ENCODE assay signal across 10 cellular contexts in genomic region chr4:113446019-113446418, GRCh38.
DNase-seq lines count a peak whose midpoint lies in the region; ATAC-seq lines count a peak whose summit lies in the region.
"Had no signal": no experiment of that assay in that cellular context is flagged by ENCODE, and none has a peak within 500 bp of the region (broad histone marks: within the 10 kb centered on the region; RNA-seq: fewer than 3 reads in every experiment).

No MANE protein-coding gene starts in this region.

- H3K36me3 Mint-ChIP-seq in activated CD4-positive, alpha-beta T cell treated with anti-CD3 and anti-CD28 coated beads, Interleukin-2, amount 10 ng/mL, durations not matched to agents 7 days and 5 days (ENCODE audit: low read depth), result peaks cover 2% of the 10 kb centered on the region
- H3K36me3 Mint-ChIP-seq in activated T-helper 17 cell treated with anti-CD3 and anti-CD28 coated beads, Interleukin-2, amount 50 U/mL, for 72 hours (ENCODE audit: low read depth), result no peaks in the 10 kb centered on the region

- CTCF ChIA-PET in activated CD4-positive, alpha-beta T cell treated with anti-CD3 and anti-CD28 coated beads, Interleukin-2, amount 10 ng/mL, durations not matched to agents 7 days and 5 days (lab: Charles Lee), result no interaction called here

- no peaks in the 10 kb centered on the region for H3K27me3 ChIP-seq in stomach smooth muscle (ENCODE audit: control insufficient read depth in 1 of 2, insufficient read depth in 2 of 2, low read length in 2 of 2)

- POLR2A ChIA-PET in activated CD4-positive, alpha-beta T cell treated with anti-CD3 and anti-CD28 coated beads, Interleukin-2, amount 10 ng/mL, durations not matched to agents 7 days and 5 days (lab: Charles Lee), result no interaction called here

- H3K4me1 Mint-ChIP-seq in activated CD4-positive, alpha-beta T cell treated with anti-CD3 and anti-CD28 coated beads, Interleukin-2, amount 10 ng/mL, durations not matched to agents 7 days and 5 days, result peaks cover 8% of the 10 kb centered on the region
- H3K4me1 Mint-ChIP-seq in activated T-helper 17 cell treated with anti-CD3 and anti-CD28 coated beads, Interleukin-2, amount 50 U/mL, for 72 hours, result peaks cover 13% of the 10 kb centered on the region

- peak; percentile 81 for ATAC-seq in activated T-helper 17 cell treated with anti-CD3 and anti-CD28 coated beads, Interleukin-2, amount 50 U/mL, for 72 hours (replicated peaks)
- ATAC-seq: effector memory CD8-positive, alpha-beta T cell had no signal

- no peak overlapping the region for H3K4me3 Mint-ChIP-seq in activated CD4-positive, alpha-beta T cell treated with anti-CD3 and anti-CD28 coated beads, Interleukin-2, amount 10 ng/mL, durations not matched to agents 7 days and 5 days
- H3K4me3 Mint-ChIP-seq in activated T-helper 17 cell treated with anti-CD3 and anti-CD28 coated beads, Interleukin-2, amount 50 U/mL, for 72 hours, result peak overlapping the region; percentile 56
- H3K4me3 Mint-ChIP-seq: effector memory CD8-positive, alpha-beta T cell had no signal

- H3K9ac ChIP-seq in stomach smooth muscle (ENCODE audit: low read length in 2 of 2), result no peak overlapping the region

- no peaks in the 10 kb centered on the region for H3K36me3 ChIP-seq in stomach smooth muscle (ENCODE audit: control insufficient read depth in 2 of 2, insufficient read depth in 2 of 2, low read length in 2 of 2)

- no peak overlapping the region for H3K27ac Mint-ChIP-seq in activated CD4-positive, alpha-beta T cell treated with anti-CD3 and anti-CD28 coated beads, Interleukin-2, amount 10 ng/mL, durations not matched to agents 7 days and 5 days
- peak overlapping the region; percentile 87 for H3K27ac Mint-ChIP-seq in activated T-helper 17 cell treated with anti-CD3 and anti-CD28 coated beads, Interleukin-2, amount 50 U/mL, for 72 hours
- H3K27ac Mint-ChIP-seq: effector memory CD8-positive, alpha-beta T cell had no signal

- no peaks in the 10 kb centered on the region for H3K27me3 Mint-ChIP-seq in activated CD4-positive, alpha-beta T cell treated with anti-CD3 and anti-CD28 coated beads, Interleukin-2, amount 10 ng/mL, durations not matched to agents 7 days and 5 days
- H3K27me3 Mint-ChIP-seq in activated T-helper 17 cell treated with anti-CD3 and anti-CD28 coated beads, Interleukin-2, amount 50 U/mL, for 72 hours, result no peaks in the 10 kb centered on the region

- peaks cover 9% of the 10 kb centered on the region for H3K4me1 ChIP-seq in stomach smooth muscle (ENCODE audit: control insufficient read depth, insufficient read depth, low read length)

- peak; percentile 35 for DNase-seq in activated CD4-positive, alpha-beta T cell treated with anti-CD3 and anti-CD28 coated beads for 48 hours
- DNase-seq in activated CD4-positive, alpha-beta T cell treated with anti-CD3 and anti-CD28 coated beads, Interleukin-2, amount 10 ng/mL, durations not matched to agents 7 days and 5 days, result no peak
- DNase-seq in islet precursor cell (peak; percentile 55), NCI-H1092 (lab: John Stamatoyannopoulos, UW) (no peak), NCI-H1694 treated with DMSO at 0.1 percent for 48 hours (lab: John Stamatoyannopoulos, UW) (no peak), anterior cingulate cortex (lab: John Stamatoyannopoulos, UW) (no peak)
- DNase-seq: effector memory CD8-positive, alpha-beta T cell; posterior cingulate gyrus had no signal

- no peaks in the 10 kb centered on the region for H3K9me3 Mint-ChIP-seq in activated CD4-positive, alpha-beta T cell treated with anti-CD3 and anti-CD28 coated beads, Interleukin-2, amount 10 ng/mL, durations not matched to agents 7 days and 5 days
- H3K9me3 Mint-ChIP-seq in activated T-helper 17 cell treated with anti-CD3 and anti-CD28 coated beads, Interleukin-2, amount 50 U/mL, for 72 hours, result peaks cover 4% of the 10 kb centered on the region
- H3K9me3 Mint-ChIP-seq: effector memory CD8-positive, alpha-beta T cell had no signal

- peak overlapping the region; percentile 37 for H3K27ac ChIP-seq in stomach smooth muscle (ENCODE audit: low read length)

- peaks cover 4 to 5% of the 10 kb centered on the region in 2 donors for H3K9me3 ChIP-seq in stomach smooth muscle (ENCODE audit: control insufficient read depth in 2 of 2, low read length in 2 of 2)

- H3K4me3 ChIP-seq in stomach smooth muscle (ENCODE audit: low read length in 2 of 2), result no peak overlapping the region

Comparison
In these comparisons a context has a peak if more than half of its experiments do, and no peak if none do; other contexts are left out.
1. DNase-seq: peak in activated CD4-positive, alpha-beta T cell treated with anti-CD3 and anti-CD28 coated beads for 48 hours (single experiment) and islet precursor cell (single experiment); none in activated CD4-positive, alpha-beta T cell treated with anti-CD3 and anti-CD28 coated beads, Interleukin-2, amount 10 ng/mL, durations not matched to agents 7 days and 5 days (single experiment), NCI-H1092 (single experiment), NCI-H1694 treated with DMSO at 0.1 percent for 48 hours (single experiment) and anterior cingulate cortex (0 of 58).